In genomic region chr14:106192691-106193090, GRCh38 we compare ENCODE assay signal across 7 cellular contexts.
DNase-seq lines count a peak whose midpoint lies in the region; ATAC-seq lines count a peak whose summit lies in the region.
"Not testable (repeated sequence)": the region's sequence is repeated elsewhere in the genome, so short reads cannot be mapped to it uniquely, and the experiment has no call there.

No MANE protein-coding gene starts in this region.

- H3K9me3 Mint-ChIP-seq in activated CD4-positive, alpha-beta memory T cell treated with anti-CD3 and anti-CD28 coated beads for 36 hours; activated naive CD4-positive, alpha-beta T cell treated with anti-CD3 and anti-CD28 coated beads, Interleukin-2, amount 50 U/mL, for 72 hours; stimulated activated effector memory CD8-positive, alpha-beta T cell treated with anti-CD3 and anti-CD28 coated beads, Interleukin-12 subunit alpha, Interleukin-12 subunit beta, amount 100 ng/mL, for 72 hours: not testable (repeated sequence)

- not testable (repeated sequence) for H3K27ac Mint-ChIP-seq in activated CD4-positive, alpha-beta memory T cell treated with anti-CD3 and anti-CD28 coated beads for 36 hours; activated naive CD4-positive, alpha-beta T cell treated with anti-CD3 and anti-CD28 coated beads, Interleukin-2, amount 50 U/mL, for 72 hours; stimulated activated effector memory CD8-positive, alpha-beta T cell treated with anti-CD3 and anti-CD28 coated beads, Interleukin-12 subunit alpha, Interleukin-12 subunit beta, amount 100 ng/mL, for 72 hours

- peak; percentile 50 for DNase-seq in Daoy (ENCODE audit: low read depth)
- peak; percentile 51 for DNase-seq in activated CD4-positive, alpha-beta memory T cell treated with anti-CD3 and anti-CD28 coated beads for 36 hours
- peak; percentile 58 to 63 for DNase-seq in activated T-cell treated with anti-CD3 and anti-CD28 coated beads, Interleukin-2, amount 50 U/mL, for 48 hours
- not testable (repeated sequence) for DNase-seq in activated naive CD4-positive, alpha-beta T cell treated with anti-CD3 and anti-CD28 coated beads, Interleukin-2, amount 50 U/mL, for 72 hours (ENCODE audit: low spot score in 2 of 2); stimulated activated effector memory CD8-positive, alpha-beta T cell treated with anti-CD3 and anti-CD28 coated beads, Interleukin-12 subunit alpha, Interleukin-12 subunit beta, amount 100 ng/mL, for 72 hours (ENCODE audit: low spot score in 2 of 2)
- DNase-seq in stimulated activated CD4-positive, alpha-beta T cell treated with anti-CD3 and anti-CD28 coated beads, Interleukin-15, amount 100 ng/mL, for 24 hours = peak; percentile 65

- POLR2A ChIA-PET in activated CD4-positive, alpha-beta memory T cell treated with anti-CD3 and anti-CD28 coated beads for 36 hours (lab: Charles Lee) = not testable (repeated sequence)

- H3K36me3 Mint-ChIP-seq in activated CD4-positive, alpha-beta memory T cell treated with anti-CD3 and anti-CD28 coated beads for 36 hours; activated naive CD4-positive, alpha-beta T cell treated with anti-CD3 and anti-CD28 coated beads, Interleukin-2, amount 50 U/mL, for 72 hours; stimulated activated effector memory CD8-positive, alpha-beta T cell treated with anti-CD3 and anti-CD28 coated beads, Interleukin-12 subunit alpha, Interleukin-12 subunit beta, amount 100 ng/mL, for 72 hours: not testable (repeated sequence)

- CTCF ChIA-PET in activated CD4-positive, alpha-beta memory T cell treated with anti-CD3 and anti-CD28 coated beads for 36 hours (lab: Charles Lee) = interaction anchor here (0.7 kb wide), 1 partner anchor 64 kb away, joined by 3 read pairs; no protein-coding TSS in a partner anchor

- peaks cover 13% of the 10 kb centered on the region for H3K4me1 Mint-ChIP-seq in activated CD4-positive, alpha-beta memory T cell treated with anti-CD3 and anti-CD28 coated beads for 36 hours (ENCODE audit: low read depth)
- H3K4me1 Mint-ChIP-seq in stimulated activated effector memory CD8-positive, alpha-beta T cell treated with anti-CD3 and anti-CD28 coated beads, Interleukin-12 subunit alpha, Interleukin-12 subunit beta, amount 100 ng/mL, for 72 hours = not testable (repeated sequence)

- H3K27me3 Mint-ChIP-seq in activated CD4-positive, alpha-beta memory T cell treated with anti-CD3 and anti-CD28 coated beads for 36 hours = not testable (repeated sequence)

- not testable (repeated sequence) for H3K4me3 Mint-ChIP-seq in activated CD4-positive, alpha-beta memory T cell treated with anti-CD3 and anti-CD28 coated beads for 36 hours; stimulated activated effector memory CD8-positive, alpha-beta T cell treated with anti-CD3 and anti-CD28 coated beads, Interleukin-12 subunit alpha, Interleukin-12 subunit beta, amount 100 ng/mL, for 72 hours

- peak; percentile 53 to 67 for ATAC-seq in activated CD4-positive, CD25-positive, alpha-beta regulatory T cell treated with anti-CD3 and anti-CD28 coated beads, Interleukin-2, amount 50 U/mL, for 24 hours
- ATAC-seq in activated naive CD4-positive, alpha-beta T cell treated with anti-CD3 and anti-CD28 coated beads, Interleukin-2, amount 50 U/mL, for 72 hours = peak; percentile 87 to 98
- peak; percentile 77 for ATAC-seq in stimulated activated effector memory CD8-positive, alpha-beta T cell treated with anti-CD3 and anti-CD28 coated beads, Interleukin-12 subunit alpha, Interleukin-12 subunit beta, amount 100 ng/mL, for 72 hours

- intact Hi-C loops in activated CD4-positive, alpha-beta memory T cell treated with anti-CD3 and anti-CD28 coated beads for 36 hours (cut with micrococcal nuclease) = not testable (repeated sequence)
